ENCODE assay signal across 14 cellular contexts in genomic region chr5:62521319-62521718, GRCh38. TPM values are rescaled to one million over a fixed set of nuclear protein-coding genes. Genes with fewer than 3 reads are reported as not detected.
A peak's percentile ranks its signal among the peaks of the same experiment; 100 is the strongest.
DNase-seq lines count a peak whose midpoint lies in the region; ATAC-seq and TF ChIP-seq lines count a peak whose summit lies in the region.
"Had no signal": no experiment of that assay in that cellular context is flagged by ENCODE, and none has a peak within 500 bp of the region (broad histone marks: within the 10 kb centered on the region; RNA-seq: fewer than 3 reads in every experiment).

No MANE protein-coding gene starts in this region.

- peak overlapping the region; percentile 44 for H3K4me3 Mint-ChIP-seq in dendritic cell treated with granulocyte-macrophage colony-stimulating factor and Interleukin-4, amounts not matched to agents 40 ng/mL and 50 ng/mL, for 4 days
- H3K4me3 Mint-ChIP-seq: activated CD4-positive, alpha-beta T cell treated with anti-CD3 and anti-CD28 coated beads, Interleukin-2, amount 10 ng/mL, durations not matched to agents 7 days and 5 days; T-helper 17 cell had no signal

- no peaks in the 10 kb centered on the region for H3K9me3 Mint-ChIP-seq in dendritic cell treated with granulocyte-macrophage colony-stimulating factor and Interleukin-4, amounts not matched to agents 40 ng/mL and 50 ng/mL, for 4 days
- H3K9me3 Mint-ChIP-seq: activated CD4-positive, alpha-beta T cell treated with anti-CD3 and anti-CD28 coated beads, Interleukin-2, amount 10 ng/mL, durations not matched to agents 7 days and 5 days had no signal

- H3K36me3 Mint-ChIP-seq in dendritic cell treated with granulocyte-macrophage colony-stimulating factor and Interleukin-4, amounts not matched to agents 40 ng/mL and 50 ng/mL, for 4 days (ENCODE audit: low read depth) = peaks cover 18% of the 10 kb centered on the region

- peaks cover 30% of the 10 kb centered on the region for H3K4me1 Mint-ChIP-seq in dendritic cell treated with granulocyte-macrophage colony-stimulating factor and Interleukin-4, amounts not matched to agents 40 ng/mL and 50 ng/mL, for 4 days (ENCODE audit: low read depth)

- H3K79me2 ChIP-seq in Karpas-422 (ENCODE audit: low read length) = peaks cover 45% of the 10 kb centered on the region

- intact Hi-C loops in dendritic cell treated with granulocyte-macrophage colony-stimulating factor and Interleukin-4, amounts not matched to agents 40 ng/mL and 50 ng/mL, for 4 days (cut with micrococcal nuclease) = no loop called here
- intact Hi-C loops in dorsolateral prefrontal cortex (cut with DNase I) = no loop called here

- peak overlapping the region; percentile 70 for H3K27ac Mint-ChIP-seq in dendritic cell treated with granulocyte-macrophage colony-stimulating factor and Interleukin-4, amounts not matched to agents 40 ng/mL and 50 ng/mL, for 4 days
- H3K27ac Mint-ChIP-seq: activated CD4-positive, alpha-beta T cell treated with anti-CD3 and anti-CD28 coated beads, Interleukin-2, amount 10 ng/mL, durations not matched to agents 7 days and 5 days; T-helper 17 cell had no signal

- peaks cover 12% of the 10 kb centered on the region for H3K4me1 ChIP-seq in Karpas-422 (ENCODE audit: low read length)

- DNase-seq in GM13977 (ENCODE audit: low spot score) = peak; percentile 12
- DNase-seq in Karpas-422 = peak; percentile 57
- DNase-seq in iPS-NIHi11 (ENCODE audit: low spot score) = no peak
- no peak for DNase-seq in GF-D8 (lab: John Stamatoyannopoulos, UW)
- DNase-seq in dorsolateral prefrontal cortex = no peak
- no peak for DNase-seq in cerebellum (ENCODE audit: low spot score)
- DNase-seq: activated CD4-positive, alpha-beta T cell treated with anti-CD3 and anti-CD28 coated beads, Interleukin-2, amount 10 ng/mL, durations not matched to agents 7 days and 5 days; activated effector memory CD4-positive, alpha-beta T cell treated with Interleukin-2 at 50 U/mL for 16 hours; DMS79 treated with DMSO at 0.1 percent for 48 hours; NCI-H1105; stimulated activated naive CD4-positive, alpha-beta T cell treated with Interleukin-2 at 50 U/mL for 16 hours; T-helper 17 cell had no signal

- H3K4me2 ChIP-seq in Karpas-422 (ENCODE audit: low read depth, low read length, poor library complexity, severe bottlenecking) = peak overlapping the region; percentile 6

- H3K27ac ChIP-seq in Karpas-422 (ENCODE audit: low read length) (peak overlapping the region; percentile 29; the same call in 1 of the 2 replicates), dorsolateral prefrontal cortex (no peak overlapping the region)

- no peaks in the 10 kb centered on the region for H4K20me1 ChIP-seq in Karpas-422 (ENCODE audit: insufficient read depth, low read depth, low read length)

- H3K27me3 ChIP-seq in Karpas-422 (ENCODE audit: low read length) (no peaks in the 10 kb centered on the region), dorsolateral prefrontal cortex (no peaks in the 10 kb centered on the region)

- no peak overlapping the region for H3K9ac ChIP-seq in Karpas-422 (ENCODE audit: low read length)

- ATAC-seq in GM21390 (IDR thresholded peaks at IDR 0.05; ENCODE audit: unreplicated experiment) = peak; percentile 49
- ATAC-seq: T-helper 17 cell had no signal

- H3K9me2 ChIP-seq in Karpas-422 (replicated peaks; ENCODE audit: insufficient read depth, low read length) = no peaks in the 10 kb centered on the region

- H3K27me3 Mint-ChIP-seq in dendritic cell treated with granulocyte-macrophage colony-stimulating factor and Interleukin-4, amounts not matched to agents 40 ng/mL and 50 ng/mL, for 4 days = no peaks in the 10 kb centered on the region
- H3K27me3 Mint-ChIP-seq: activated CD4-positive, alpha-beta T cell treated with anti-CD3 and anti-CD28 coated beads, Interleukin-2, amount 10 ng/mL, durations not matched to agents 7 days and 5 days; T-helper 17 cell had no signal

- in situ Hi-C loops in GM13977 (cut with MboI; ENCODE audit: low pct_unique_long_range_greater_than_20kb, low sequenced_read_pairs, unreplicated experiment) = no loop called here

- H3K9me3 ChIP-seq in Karpas-422 (ENCODE audit: low read length) = no peaks in the 10 kb centered on the region

- H3K4me3 ChIP-seq in Karpas-422 (ENCODE audit: low read length) (no peak overlapping the region; the same call in 1 of the 2 replicates), dorsolateral prefrontal cortex (no peak overlapping the region)

- TF ChIP-seq CTCF in GM13977 (IDR thresholded peaks at IDR 0.05; ENCODE audit: extremely low read depth, insufficient read depth, missing control alignments) (no peak), dorsolateral prefrontal cortex (IDR thresholded peaks at IDR 0.05 in 54 of 56, conservative IDR thresholded peaks at IDR 0.05 in 2 of 56; ENCODE audit: low read depth in 1 of 56, partially characterized antibody in 56 of 56) (no peak)

- peaks cover 5% of the 10 kb centered on the region; the same call in 1 of the 2 replicates for H3K36me3 ChIP-seq in Karpas-422 (ENCODE audit: insufficient read depth, low read length)

- no peak overlapping the region for H2AFZ ChIP-seq in Karpas-422 (ENCODE audit: low read length)

RNA-seq across cellular contexts. Expression of gene LRRC70, which starts 57.3 kb away (rescaled TPM):
- total RNA-seq in Karpas-422 (2014; rRNA removed; shearing (Covaris generic); ENCODE audit: low replicate concordance) = 2.7 and 6.5 TPM in 2 replicates
- total RNA-seq in dorsolateral prefrontal cortex = 1 to 10 TPM in 118 of 120 experiments, under 1 TPM in 2; 0.38 to 7.3 (median 3.1) TPM
- 8.0 TPM for total RNA-seq in cerebellum

Comparison
In these comparisons a context has a peak if more than half of its experiments do, and no peak if none do; other contexts are left out.
1. DNase-seq: peak in GM13977 (single experiment) and Karpas-422 (single experiment); none in iPS-NIHi11 (single experiment), GF-D8 (single experiment), dorsolateral prefrontal cortex (0 of 10) and cerebellum (single experiment).